ENCODE assay signal across 15 cellular contexts in the genomic region with DNA sequence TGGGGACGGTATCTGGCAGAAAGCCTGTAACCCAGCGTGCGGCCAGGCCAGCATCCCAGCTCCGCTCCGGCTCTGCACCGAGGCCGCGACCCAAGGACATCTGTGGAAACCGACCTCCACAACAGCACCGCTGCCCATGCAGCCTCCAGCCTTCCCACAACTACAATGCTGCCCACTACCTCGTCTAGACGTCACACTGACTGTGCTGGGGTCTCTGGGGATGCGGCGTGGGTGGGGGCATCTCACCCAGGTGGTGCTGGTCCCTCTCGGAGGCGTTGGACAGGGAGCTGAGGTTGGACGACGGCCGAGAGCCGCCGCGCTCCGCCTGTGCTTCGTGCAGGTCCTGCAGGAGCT. TPM values are rescaled to one million over a fixed set of nuclear protein-coding genes. Genes with fewer than 3 reads are reported as not detected.
A peak's percentile ranks its signal among the peaks of the same experiment; 100 is the strongest.
DNase-seq lines count a peak whose midpoint lies in the region; ATAC-seq and TF ChIP-seq lines count a peak whose summit lies in the region.
"Had no signal": no experiment of that assay in that cellular context is flagged by ENCODE, and none has a peak within 500 bp of the region (broad histone marks: within the 10 kb centered on the region; RNA-seq: fewer than 3 reads in every experiment).

No MANE protein-coding gene starts in this region.

- DNase-seq in right cardiac atrium (peak in 2 of 3 donors; percentile 50 to 64), Right ventricle myocardium inferior (ENCODE audit: missing footprints) (no peak), sciatic nerve (ENCODE audit: low spot score) (no peak), HUDEP-2 (lab: John Stamatoyannopoulos, UW; ENCODE audit: unreplicated experiment in 76 of 76) (no peak)
- DNase-seq: 8988T; Calu3; CD8-positive, alpha-beta T cell; DMS79 treated with DMSO at 0.1 percent for 48 hours; GF-D8; GM23248 had no signal

- H3K27ac ChIP-seq in right cardiac atrium (ENCODE audit: low read length): no peak overlapping the region
- peak overlapping the region in 1 of 4 donors; percentile 14 for H3K27ac ChIP-seq in gastroesophageal sphincter
- H3K27ac ChIP-seq: BLaER1 treated with 17β-estradiol and CSF1 and Interleukin-3, amounts not matched to agents 10 nM and 100 nM; GM23248 had no signal

- WGBS in right cardiac atrium: 88% methylated on average over 24 of the region's 24 CpGs
- WGBS in gastroesophageal sphincter (ENCODE audit: low coverage in 1 of 2), 2 donors: 91% methylated on average over 9 of the region's 24 CpGs; no CpG with 5 or more reads in 1 of the 2 donors

- H3K4me3 ChIP-seq in right cardiac atrium (ENCODE audit: low read length): no peak overlapping the region
- H3K4me3 ChIP-seq in gastroesophageal sphincter: no peak overlapping the region
- H3K4me3 ChIP-seq: BLaER1 treated with 17β-estradiol and CSF1 and Interleukin-3, amounts not matched to agents 10 nM and 100 nM; GM23248; HAP-1 had no signal

- no peak for TF ChIP-seq EP300 in gastroesophageal sphincter (IDR thresholded peaks at IDR 0.05)

- ATAC-seq in right cardiac atrium (no peak), Right ventricle myocardium inferior (no peak), gastroesophageal sphincter (peak; percentile 5), sciatic nerve (peak; percentile 52), HG02798 (IDR thresholded peaks at IDR 0.05; ENCODE audit: poor library complexity, unreplicated experiment) (no peak), GM21447 (IDR thresholded peaks at IDR 0.05; ENCODE audit: unreplicated experiment) (no peak)
- ATAC-seq: CD8-positive, alpha-beta T cell had no signal

- peaks cover 0 to 94% of the 10 kb centered on the region in 2 donors for H3K36me3 ChIP-seq in gastroesophageal sphincter

- TF ChIP-seq CTCF in gastroesophageal sphincter (IDR thresholded peaks at IDR 0.05): no peak

- no peaks in the 10 kb centered on the region for H3K9me3 ChIP-seq in right cardiac atrium (ENCODE audit: control insufficient read depth, low read length)
- H3K9me3 ChIP-seq in gastroesophageal sphincter: no peaks in the 10 kb centered on the region
- H3K9me3 ChIP-seq: BLaER1 treated with 17β-estradiol and CSF1 and Interleukin-3, amounts not matched to agents 10 nM and 100 nM; HAP-1 had no signal

- H3K4me1 ChIP-seq in right cardiac atrium (ENCODE audit: control insufficient read depth, insufficient read depth, low read length) (no peaks in the 10 kb centered on the region), gastroesophageal sphincter (peaks cover 0 to 18% (median 4%) of the 10 kb centered on the region in 3 donors)
- H3K4me1 ChIP-seq: HAP-1 had no signal

- intact Hi-C loops in right cardiac atrium (cut with DNase I) (no loop called here), Right ventricle myocardium inferior (cut with DNase I) (no loop called here), sciatic nerve (cut with DNase I) (no loop called here)

- H3K27me3 ChIP-seq in right cardiac atrium (ENCODE audit: control insufficient read depth, insufficient read depth): no peaks in the 10 kb centered on the region
- H3K27me3 ChIP-seq in gastroesophageal sphincter: no peaks in the 10 kb centered on the region
- H3K27me3 ChIP-seq: BLaER1 treated with 17β-estradiol and CSF1 and Interleukin-3, amounts not matched to agents 10 nM and 100 nM had no signal

- TF ChIP-seq POLR2A in gastroesophageal sphincter (IDR thresholded peaks at IDR 0.05): no peak

RNA-seq across cellular contexts. Expression of gene ZDHHC11, which starts 14.4 kb away (rescaled TPM):
- total RNA-seq in right cardiac atrium: 10 to 100 TPM; 19.3 to 66.1 (median 37.4) TPM
- 5.8 TPM for polyA plus RNA-seq in right cardiac atrium
- total RNA-seq in Right ventricle myocardium inferior: 38.0 TPM
- 10 to 100 TPM in 2 of 4 donors, 1 to 10 TPM in 2; 2.3 to 19.1 (median 7.4) TPM for total RNA-seq in gastroesophageal sphincter
- 4.9 TPM for total RNA-seq in sciatic nerve

RNA-seq across cellular contexts. Expression of gene BRD9, which starts 27.5 kb away (rescaled TPM):
- total RNA-seq in right cardiac atrium: 10 to 100 TPM; 25.1 to 41.3 (median 34.0) TPM
- polyA plus RNA-seq in right cardiac atrium: 17.1 TPM
- total RNA-seq in Right ventricle myocardium inferior: 27.9 TPM
- total RNA-seq in gastroesophageal sphincter: 10 to 100 TPM; 22.3 to 38.5 (median 28.4) TPM
- 38.5 TPM for total RNA-seq in sciatic nerve

RNA-seq across cellular contexts. Expression of gene TRIP13, which starts 27.5 kb away (rescaled TPM):
- total RNA-seq in right cardiac atrium (under 1 TPM; 0.25 to 0.94 (median 0.58) TPM), Right ventricle myocardium inferior (0.38 TPM), gastroesophageal sphincter (1 to 10 TPM in 2 of 4 donors, under 1 TPM in 2; 0.13 to 3.6 (median 0.73) TPM), sciatic nerve (0.89 TPM)
- 0.27 TPM for polyA plus RNA-seq in right cardiac atrium

Comparison
In these comparisons a context has a peak if more than half of its experiments do, and no peak if none do; other contexts are left out.
1. DNase-seq: peak in right cardiac atrium (2 of 3); none in Right ventricle myocardium inferior (single experiment), sciatic nerve (single experiment) and HUDEP-2 (0 of 76).
2. ATAC-seq: peak in gastroesophageal sphincter (single experiment) and sciatic nerve (single experiment); none in right cardiac atrium (0 of 2), Right ventricle myocardium inferior (single experiment), HG02798 (single experiment) and GM21447 (single experiment).